1 cellular context compared by ENCODE assay signal in genomic region chr3:167684389-167684993, GRCh38.
TF ChIP-seq lines count a peak whose summit lies in the region.

No MANE protein-coding gene starts in this region.

TF ChIP-seq in GM12878, 131 proteins besides CTCF, POLR2A, EP300 and RAD21 (continued from another document):
- TF ChIP-seq SKIL (IDR thresholded peaks at IDR 0.05; ENCODE audit: low read depth, poor library complexity, severe bottlenecking): no peak
